Comparison of ENCODE assay signal across 1 cellular context in genomic region chr3:61684386-61684785, GRCh38.
TF ChIP-seq lines count a peak whose summit lies in the region.

No MANE protein-coding gene starts in this region.

TF ChIP-seq in GM23338, 12 proteins besides CTCF, POLR2A, EP300 and RAD21 (continued from another document):
- TF ChIP-seq REST (IDR thresholded peaks at IDR 0.05; ENCODE audit: unreplicated experiment) (no peak), CREB1 (CRISPR knock-in tag; IDR thresholded peaks at IDR 0.05; ENCODE audit: low read depth) (no peak), JUNB (IDR thresholded peaks at IDR 0.05; ENCODE audit: unreplicated experiment) (no peak), ZNF462 (CRISPR knock-in tag; IDR thresholded peaks at IDR 0.05) (no peak), ZNF331 (CRISPR knock-in tag; IDR thresholded peaks at IDR 0.05; ENCODE audit: low read depth) (no peak), EZH2 (IDR thresholded peaks at IDR 0.05; ENCODE audit: low read depth, unreplicated experiment) (no peak), EZH2phosphoT487 (IDR thresholded peaks at IDR 0.05; ENCODE audit: unreplicated experiment) (no peak)
